ENCODE assay signal across 8 cellular contexts in the genomic region with DNA sequence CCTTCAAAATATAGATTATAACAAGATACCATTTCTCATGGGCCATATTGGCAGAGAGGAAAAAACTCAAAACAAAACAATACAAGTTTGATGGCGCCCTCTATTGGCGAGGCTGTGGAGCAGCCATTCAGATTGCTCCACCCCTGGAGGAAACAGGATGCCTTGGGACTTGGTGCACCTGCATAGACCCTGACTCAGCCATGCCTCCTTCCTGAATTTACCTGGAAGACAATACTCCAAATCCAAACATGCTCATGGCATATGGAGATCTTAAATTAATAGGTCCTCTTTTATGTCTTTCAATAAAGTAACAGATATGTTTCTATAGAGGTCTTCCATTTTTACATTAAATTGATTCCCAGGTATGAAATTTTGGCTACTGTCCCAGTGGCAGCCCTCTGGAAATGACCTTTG.
DNase-seq lines count a peak whose midpoint lies in the region; ATAC-seq and TF ChIP-seq lines count a peak whose summit lies in the region.

No MANE protein-coding gene starts in this region.

- no peak overlapping the region for H3K4me3 ChIP-seq in fibroblast of the aortic adventitia (ENCODE audit: low read depth, low read length)

- peaks cover 21% of the 10 kb centered on the region for H3K4me1 Mint-ChIP-seq in HFFc6 (ENCODE audit: low read depth)

- no peaks in the 10 kb centered on the region for H3K36me3 Mint-ChIP-seq in HFFc6 (ENCODE audit: low read depth)

- ATAC-seq in HG02885 (IDR thresholded peaks at IDR 0.05; ENCODE audit: poor library complexity, unreplicated experiment) (no peak), GM19463 (IDR thresholded peaks at IDR 0.05; ENCODE audit: unreplicated experiment) (no peak)

- H3K27me3 Mint-ChIP-seq in HFFc6 (ENCODE audit: insufficient read depth) = peaks cover 2% of the 10 kb centered on the region; the same call in 1 of the 2 replicates

- TF ChIP-seq CTCF in HFFc6 (IDR thresholded peaks at IDR 0.05) (peak; percentile 91), fibroblast of the aortic adventitia (IDR thresholded peaks at IDR 0.05; ENCODE audit: insufficient read depth, low read length) (peak; percentile 58)

- H3K4me3 Mint-ChIP-seq in HFFc6 = no peak overlapping the region

- peaks cover 4% of the 10 kb centered on the region; the same call in 1 of the 2 replicates for H3K9me3 Mint-ChIP-seq in HFFc6

- peak; percentile 13 for DNase-seq in COLO829 (ENCODE audit: low spot score)
- peak; percentile 31 for DNase-seq in HFFc6
- peak; percentile 77 for DNase-seq in OCI-M1 (lab: John Stamatoyannopoulos, UW)
- DNase-seq in activated T-cell treated with anti-CD3 and anti-CD28 coated beads for 48 hours (ENCODE audit: low read depth) = peak; percentile 52
- peak; percentile 25 for DNase-seq in fibroblast of the aortic adventitia (ENCODE audit: low read depth)
- peak; percentile 60 for DNase-seq in stimulated activated CD4-positive, alpha-beta T cell treated with anti-CD3 and anti-CD28 coated beads, Interleukin-12 subunit alpha, Interleukin-12 subunit beta, amount 100 ng/mL, for 4 hours

- no peak overlapping the region for H3K27ac Mint-ChIP-seq in HFFc6

Comparison
In these comparisons a context has a peak if more than half of its experiments do, and no peak if none do; other contexts are left out.
1. DNase-seq: peak in every context shown above with its lines; median percentile 77 in OCI-M1; 60 in stimulated activated CD4-positive, alpha-beta T cell treated with anti-CD3 and anti-CD28 coated beads, Interleukin-12 subunit alpha, Interleukin-12 subunit beta, amount 100 ng/mL, for 4 hours; 52 in activated T-cell treated with anti-CD3 and anti-CD28 coated beads for 48 hours; 31 in HFFc6; 25 in fibroblast of the aortic adventitia; 13 in COLO829.